Comparison of ENCODE assay signal across 14 cellular contexts in genomic region chr4:143407475-143407874, GRCh38.
DNase-seq lines count a peak whose midpoint lies in the region; TF ChIP-seq lines count a peak whose summit lies in the region.
"Had no signal": no experiment of that assay in that cellular context is flagged by ENCODE, and none has a peak within 500 bp of the region (broad histone marks: within the 10 kb centered on the region; RNA-seq: fewer than 3 reads in every experiment).

No MANE protein-coding gene starts in this region.

- intact Hi-C loops in thyroid gland (cut with DNase I) = no loop called here

- peaks cover 35 to 57% of the 10 kb centered on the region in 2 donors for H3K4me1 ChIP-seq in thyroid gland

- H3K9me3 ChIP-seq in thyroid gland = no peaks in the 10 kb centered on the region
- H3K9me3 ChIP-seq: SJSA1 had no signal

- no peaks in the 10 kb centered on the region for H3K27me3 ChIP-seq in thyroid gland
- H3K27me3 ChIP-seq: SJSA1 had no signal

- TF ChIP-seq POLR2A in thyroid gland (IDR thresholded peaks at IDR 0.05) = no peak

- DNase-seq in NCI-H446 treated with DMSO at 0.1 percent for 48 hours (lab: John Stamatoyannopoulos, UW) = peak; percentile 38
- peak; percentile 29 for DNase-seq in cerebellar cortex (ENCODE audit: low spot score)
- DNase-seq in lung microvascular endothelial cell (ENCODE audit: low read depth in 2 of 2) = peak; percentile 83 to 94
- no peak for DNase-seq in thyroid gland
- DNase-seq in HuH-7.5 (ENCODE audit: low spot score) = no peak
- DNase-seq in activated T-cell treated with anti-CD3 and anti-CD28 coated beads, Interleukin-2, amount 50 U/mL, for 48 hours = no peak
- no peak for DNase-seq in COLO668 (lab: John Stamatoyannopoulos, UW; ENCODE audit: unreplicated experiment)
- no peak for DNase-seq in HT-29 (ENCODE audit: low spot score)
- DNase-seq: activated CD8-positive, alpha-beta memory T cell treated with anti-CD3 and anti-CD28 coated beads for 24 hours; activated gamma-delta T cell; NCI-H2107 had no signal

- H3K27ac ChIP-seq in thyroid gland = peak overlapping the region; percentile 18 to 66 (median 36)
- H3K27ac ChIP-seq: SJSA1 had no signal

- H3K36me3 ChIP-seq in thyroid gland = no peaks in the 10 kb centered on the region
- H3K36me3 ChIP-seq: SJSA1 had no signal

- no peak for TF ChIP-seq CTCF in thyroid gland (IDR thresholded peaks at IDR 0.05)

- H3K4me3 ChIP-seq in thyroid gland (replicated peaks in 1 of 3) = no peak overlapping the region
- H3K4me3 ChIP-seq: GM12878, lung, SJSA1 had no signal

- 40 to 41% methylated on average over 3 of the region's 3 CpGs for WGBS in thyroid gland, 2 donors

Comparison
In these comparisons a context has a peak if more than half of its experiments do, and no peak if none do; other contexts are left out.
1. DNase-seq: peak in NCI-H446 treated with DMSO at 0.1 percent for 48 hours (single experiment), cerebellar cortex (single experiment) and lung microvascular endothelial cell (2 of 2); none in thyroid gland (0 of 2), HuH-7.5 (single experiment), activated T-cell treated with anti-CD3 and anti-CD28 coated beads, Interleukin-2, amount 50 U/mL, for 48 hours (0 of 2), COLO668 (single experiment) and HT-29 (single experiment).